ENCODE assay signal across 22 cellular contexts in the genomic region with DNA sequence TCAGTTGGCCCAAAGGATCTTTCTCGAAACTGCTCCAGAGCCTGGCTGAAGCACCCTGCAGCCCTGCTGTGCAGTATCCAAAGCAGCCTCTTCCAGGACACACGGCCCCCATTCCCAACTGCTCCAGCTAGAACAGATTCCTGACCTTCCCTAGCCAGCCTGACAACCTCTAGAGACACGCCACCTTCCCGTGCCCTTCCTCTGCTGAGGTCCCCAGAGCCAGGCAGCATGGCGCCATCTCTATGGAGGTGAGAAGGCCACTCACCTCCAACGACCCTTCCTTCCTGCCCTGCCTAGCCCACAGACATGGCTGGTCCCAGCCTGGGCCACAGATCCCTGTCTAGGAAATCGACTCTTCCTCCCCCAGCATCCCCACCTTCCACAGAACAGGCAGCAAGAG. TPM values are rescaled to one million over a fixed set of nuclear protein-coding genes. Genes with fewer than 3 reads are reported as not detected.
"Had no signal": no experiment of that assay in that cellular context is flagged by ENCODE, and none has a peak within 500 bp of the region (broad histone marks: within the 10 kb centered on the region; RNA-seq: fewer than 3 reads in every experiment).

No MANE protein-coding gene starts in this region.

- ATAC-seq: effector memory CD8-positive, alpha-beta T cell; gastrocnemius medialis; left cardiac atrium; lower lobe of right lung; right cardiac atrium; stimulated activated effector memory CD8-positive, alpha-beta T cell treated with anti-CD3 and anti-CD28 coated beads, Interleukin-12 subunit alpha, Interleukin-12 subunit beta, amount 100 ng/mL, for 72 hours had no signal

- H3K9me3 Mint-ChIP-seq: effector memory CD8-positive, alpha-beta T cell; memory B cell; naive B cell; nephron progenitor cell; stimulated activated effector memory CD8-positive, alpha-beta T cell treated with anti-CD3 and anti-CD28 coated beads, Interleukin-12 subunit alpha, Interleukin-12 subunit beta, amount 100 ng/mL, for 72 hours; stimulated activated naive CD8-positive, alpha-beta T cell treated with anti-CD3 and anti-CD28 coated beads, Interleukin-15, Interleukin-2, amounts not matched to agents 100 ng/mL and 50 ng/mL, for 24 hours had no signal

- DNase-seq: effector memory CD8-positive, alpha-beta T cell; gastrocnemius medialis; kidney; left cardiac atrium; left ventricle myocardium inferior; lower lobe of right lung; naive B cell; nephron progenitor cell; stimulated activated CD4-positive, alpha-beta T cell treated with anti-CD3 and anti-CD28 coated beads, Interleukin-4, amount 100 ng/mL, for 1 hour; stimulated activated CD8-positive, alpha-beta memory T cell treated with anti-CD3 and anti-CD28 coated beads, Interleukin-4, amount 100 ng/mL, for 48 hours; testis; transverse colon had no signal

- H3K27ac Mint-ChIP-seq: effector memory CD8-positive, alpha-beta T cell; memory B cell; naive B cell; nephron progenitor cell; progenitor cell of endocrine pancreas; stimulated activated effector memory CD8-positive, alpha-beta T cell treated with anti-CD3 and anti-CD28 coated beads, Interleukin-12 subunit alpha, Interleukin-12 subunit beta, amount 100 ng/mL, for 72 hours; stimulated activated naive CD8-positive, alpha-beta T cell treated with anti-CD3 and anti-CD28 coated beads, Interleukin-15, Interleukin-2, amounts not matched to agents 100 ng/mL and 50 ng/mL, for 24 hours had no signal

- H3K36me3 ChIP-seq: gastrocnemius medialis, left ventricle myocardium inferior, lower lobe of right lung, ovary, transverse colon had no signal

- H3K4me3 ChIP-seq: esophagus muscularis mucosa, gastrocnemius medialis, left ventricle myocardium inferior, lower lobe of right lung, ovary, testis, transverse colon had no signal

- H3K27ac ChIP-seq: epithelial cell of prostate, esophagus muscularis mucosa, gastrocnemius medialis, left ventricle myocardium inferior, lower lobe of right lung, ovary, testis, transverse colon had no signal

- H3K36me3 Mint-ChIP-seq: memory B cell; stimulated activated effector memory CD8-positive, alpha-beta T cell treated with anti-CD3 and anti-CD28 coated beads, Interleukin-12 subunit alpha, Interleukin-12 subunit beta, amount 100 ng/mL, for 72 hours had no signal

- H3K9me3 ChIP-seq: esophagus muscularis mucosa, gastrocnemius medialis, left ventricle myocardium inferior, lower lobe of right lung, ovary, testis, transverse colon had no signal

- H3K27me3 ChIP-seq: ovary, testis had no signal

- H3K4me3 Mint-ChIP-seq: effector memory CD8-positive, alpha-beta T cell; memory B cell; nephron progenitor cell; stimulated activated effector memory CD8-positive, alpha-beta T cell treated with anti-CD3 and anti-CD28 coated beads, Interleukin-12 subunit alpha, Interleukin-12 subunit beta, amount 100 ng/mL, for 72 hours; stimulated activated naive CD8-positive, alpha-beta T cell treated with anti-CD3 and anti-CD28 coated beads, Interleukin-15, Interleukin-2, amounts not matched to agents 100 ng/mL and 50 ng/mL, for 24 hours had no signal

- FAIRE-seq: kidney, urothelium cell line had no signal

RNA-seq across cellular contexts. Expression of gene WDR93, which starts 38.5 kb away (rescaled TPM):
- total RNA-seq: fibroblast of villous mesenchyme, gastrocnemius medialis, left cardiac atrium, left ventricle myocardium inferior, right cardiac atrium, transverse colon had no signal
